Comparison of ENCODE assay signal across 23 cellular contexts in the genomic region with DNA sequence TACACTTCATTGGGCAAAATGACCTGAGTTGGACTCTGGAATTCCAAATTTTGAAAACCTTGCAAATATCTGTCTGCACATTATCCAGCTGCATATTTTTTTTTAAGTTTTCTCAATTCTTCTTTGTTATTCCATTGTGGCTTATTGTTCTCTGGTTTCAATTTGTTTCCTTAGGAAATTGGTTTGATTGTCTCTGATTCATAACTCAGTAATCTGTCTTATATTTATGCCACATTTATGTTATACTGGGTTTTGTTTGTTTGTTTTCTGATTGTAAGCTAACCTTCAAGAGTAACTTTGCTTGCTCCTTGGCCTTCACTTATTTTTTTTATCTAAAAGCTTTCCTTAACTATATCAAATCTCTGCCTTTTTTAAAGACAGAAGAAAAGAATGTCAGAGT.
"Had no signal": no experiment of that assay in that cellular context is flagged by ENCODE, and none has a peak within 500 bp of the region (broad histone marks: within the 10 kb centered on the region; RNA-seq: fewer than 3 reads in every experiment).

No MANE protein-coding gene starts in this region.

- H3K36me3 ChIP-seq: esophagus muscularis mucosa, gastrocnemius medialis, heart left ventricle, neural progenitor cell, right lobe of liver, thoracic aorta, upper lobe of left lung had no signal

- H3K4me1 Mint-ChIP-seq: activated CD4-positive, alpha-beta T cell treated with anti-CD3 and anti-CD28 coated beads, Interleukin-2, amount 10 ng/mL, durations not matched to agents 24 days and 14 days; central memory CD8-positive, alpha-beta T cell; memory B cell; naive B cell; stimulated activated naive B cell treated with anti-CD40 and anti-IgM and Interleukin-4, amounts not matched to agents 10 μg/mL and 1 μg/mL and 100 μg/mL, for 72 hours had no signal

- H3K27me3 Mint-ChIP-seq: activated CD4-positive, alpha-beta T cell treated with anti-CD3 and anti-CD28 coated beads, Interleukin-2, amount 10 ng/mL, durations not matched to agents 24 days and 14 days; activated CD8-positive, alpha-beta T cell treated with anti-CD3 and anti-CD28 coated beads for 36 hours; activated T-cell treated with anti-CD3 and anti-CD28 coated beads, Interleukin-2, amount 50 U/mL, for 24 hours; central memory CD8-positive, alpha-beta T cell; memory B cell; naive B cell; stimulated activated naive B cell treated with anti-CD40 and anti-IgM and Interleukin-4, amounts not matched to agents 10 μg/mL and 1 μg/mL and 100 μg/mL, for 72 hours had no signal

- H3K4me3 ChIP-seq: esophagus muscularis mucosa, gastrocnemius medialis, heart left ventricle, mucosa of descending colon, neural progenitor cell, right lobe of liver, smooth muscle cell, thoracic aorta, upper lobe of left lung had no signal

- H3K9me3 ChIP-seq: esophagus muscularis mucosa, gastrocnemius medialis, heart left ventricle, mucosa of descending colon, right lobe of liver, thoracic aorta, upper lobe of left lung had no signal

- H3K9ac ChIP-seq: neural progenitor cell had no signal

- H3K36me3 Mint-ChIP-seq: memory B cell; naive B cell; neural progenitor cell; stimulated activated naive B cell treated with anti-CD40 and anti-IgM and Interleukin-4, amounts not matched to agents 10 μg/mL and 1 μg/mL and 100 μg/mL, for 72 hours had no signal

- H3K9me3 Mint-ChIP-seq: activated CD4-positive, alpha-beta T cell treated with anti-CD3 and anti-CD28 coated beads, Interleukin-2, amount 10 ng/mL, durations not matched to agents 24 days and 14 days; activated CD8-positive, alpha-beta T cell treated with anti-CD3 and anti-CD28 coated beads for 36 hours; activated naive CD4-positive, alpha-beta T cell treated with anti-CD3 and anti-CD28 coated beads for 36 hours; activated T-cell treated with anti-CD3 and anti-CD28 coated beads, Interleukin-2, amount 50 U/mL, for 24 hours; central memory CD8-positive, alpha-beta T cell; memory B cell; naive B cell; neural progenitor cell; stimulated activated naive B cell treated with anti-CD40 and anti-IgM and Interleukin-4, amounts not matched to agents 10 μg/mL and 1 μg/mL and 100 μg/mL, for 72 hours; T-helper 1 cell treated with Interleukin-12 subunit alpha and Interleukin-12 subunit beta and Interleukin-4 antibody, amounts not matched to agents 30 μg/mL and 1 μg/mL, for 36 hours had no signal

- H3K27me3 ChIP-seq: esophagus muscularis mucosa, gastrocnemius medialis, heart left ventricle, neural progenitor cell, right lobe of liver, upper lobe of left lung had no signal

- H3K4me1 ChIP-seq: gastrocnemius medialis, heart left ventricle, neural progenitor cell, right lobe of liver, upper lobe of left lung had no signal

- H2AFZ ChIP-seq: neural progenitor cell had no signal

- DNase-seq: activated CD4-positive, alpha-beta T cell treated with anti-CD3 and anti-CD28 coated beads, Interleukin-2, amount 10 ng/mL, durations not matched to agents 24 days and 14 days; activated CD8-positive, alpha-beta T cell treated with anti-CD3 and anti-CD28 coated beads for 36 hours; activated naive CD4-positive, alpha-beta T cell treated with anti-CD3 and anti-CD28 coated beads for 36 hours; activated T-cell treated with anti-CD3 and anti-CD28 coated beads, Interleukin-2, amount 50 U/mL, for 24 hours; aorta; cortex of kidney; effector CD8-positive, alpha-beta T cell; gastrocnemius medialis; heart left ventricle; left ventricle myocardium superior; mucosa of descending colon; naive B cell; right lobe of liver; stimulated activated CD4-positive, alpha-beta T cell treated with anti-CD3 and anti-CD28 coated beads, Interleukin-4, amount 100 ng/mL, for 4 hours; stimulated activated naive B cell treated with anti-CD40 and anti-IgM and Interleukin-4, amounts not matched to agents 10 μg/mL and 1 μg/mL and 100 μg/mL, for 72 hours; upper lobe of left lung had no signal

- H3K27ac Mint-ChIP-seq: activated CD4-positive, alpha-beta T cell treated with anti-CD3 and anti-CD28 coated beads, Interleukin-2, amount 10 ng/mL, durations not matched to agents 24 days and 14 days; activated CD8-positive, alpha-beta T cell treated with anti-CD3 and anti-CD28 coated beads for 36 hours; activated naive CD4-positive, alpha-beta T cell treated with anti-CD3 and anti-CD28 coated beads for 36 hours; activated T-cell treated with anti-CD3 and anti-CD28 coated beads, Interleukin-2, amount 50 U/mL, for 24 hours; memory B cell; naive B cell; neural progenitor cell; stimulated activated naive B cell treated with anti-CD40 and anti-IgM and Interleukin-4, amounts not matched to agents 10 μg/mL and 1 μg/mL and 100 μg/mL, for 72 hours; T-helper 1 cell treated with Interleukin-12 subunit alpha and Interleukin-12 subunit beta and Interleukin-4 antibody, amounts not matched to agents 30 μg/mL and 1 μg/mL, for 36 hours had no signal

- H3K4me2 ChIP-seq: neural progenitor cell, smooth muscle cell had no signal

- ATAC-seq: activated CD8-positive, alpha-beta T cell treated with anti-CD3 and anti-CD28 coated beads for 36 hours; gastrocnemius medialis; heart left ventricle; left ventricle myocardium superior; right lobe of liver; stimulated activated naive B cell treated with anti-CD40 and anti-IgM and Interleukin-4, amounts not matched to agents 10 μg/mL and 1 μg/mL and 100 μg/mL, for 72 hours had no signal

- H3K4me3 Mint-ChIP-seq: activated CD4-positive, alpha-beta T cell treated with anti-CD3 and anti-CD28 coated beads, Interleukin-2, amount 10 ng/mL, durations not matched to agents 24 days and 14 days; activated CD8-positive, alpha-beta T cell treated with anti-CD3 and anti-CD28 coated beads for 36 hours; activated naive CD4-positive, alpha-beta T cell treated with anti-CD3 and anti-CD28 coated beads for 36 hours; activated T-cell treated with anti-CD3 and anti-CD28 coated beads, Interleukin-2, amount 50 U/mL, for 24 hours; central memory CD8-positive, alpha-beta T cell; memory B cell; naive B cell; neural progenitor cell; stimulated activated naive B cell treated with anti-CD40 and anti-IgM and Interleukin-4, amounts not matched to agents 10 μg/mL and 1 μg/mL and 100 μg/mL, for 72 hours; T-helper 1 cell treated with Interleukin-12 subunit alpha and Interleukin-12 subunit beta and Interleukin-4 antibody, amounts not matched to agents 30 μg/mL and 1 μg/mL, for 36 hours had no signal

- H3K27ac ChIP-seq: gastrocnemius medialis, heart left ventricle, neural progenitor cell, right lobe of liver, thoracic aorta, upper lobe of left lung had no signal
